Comparison of ENCODE assay signal across 22 cellular contexts in genomic region chr3:14345496-14346150, GRCh38. TPM values are rescaled to one million over a fixed set of nuclear protein-coding genes. Genes with fewer than 3 reads are reported as not detected.
A peak's percentile ranks its signal among the peaks of the same experiment; 100 is the strongest.
DNase-seq lines count a peak whose midpoint lies in the region; ATAC-seq, FAIRE-seq and TF ChIP-seq lines count a peak whose summit lies in the region.
"Had no signal": no experiment of that assay in that cellular context is flagged by ENCODE, and none has a peak within 500 bp of the region (broad histone marks: within the 10 kb centered on the region; RNA-seq: fewer than 3 reads in every experiment).

No MANE protein-coding gene starts in this region.

- no TSS peak for BruUV-seq in HepG2 (replicated peaks; lab: Mats Ljungman, UMichigan)

- intact Hi-C loops in HepG2 (cut with micrococcal nuclease; ENCODE audit: unreplicated experiment) = no loop called here
- intact Hi-C loops in right lobe of liver (cut with DNase I) = no loop called here
- intact Hi-C loops in esophagus squamous epithelium (cut with DNase I) = no loop called here

- H3K9me3 Mint-ChIP-seq in astrocyte (ENCODE audit: unreplicated experiment) = no peaks in the 10 kb centered on the region
- H3K9me3 Mint-ChIP-seq: natural killer cell had no signal

- H4K20me1 ChIP-seq in HepG2 (ENCODE audit: insufficient read depth, low read length) (no peaks in the 10 kb centered on the region), astrocyte (ENCODE audit: insufficient read depth, low read length) (no peaks in the 10 kb centered on the region)
- H4K20me1 ChIP-seq: BLaER1 treated with 17β-estradiol and CSF1 and Interleukin-3, amounts not matched to agents 10 nM and 100 nM had no signal

- H3K27me3 ChIP-seq in HepG2 (ENCODE audit: control insufficient read depth in 1 of 2, insufficient read depth in 2 of 2, low read length in 2 of 2) (peaks cover 3 to 52% of the 10 kb centered on the region in 2 experiments; a peak in 4 of 5 replicates), right lobe of liver (no peaks in the 10 kb centered on the region), astrocyte (ENCODE audit: insufficient read depth, low read length) (peaks cover 4% of the 10 kb centered on the region), gastroesophageal sphincter (no peaks in the 10 kb centered on the region), esophagus squamous epithelium (peaks cover 0 to 66% (median 0%) of the 10 kb centered on the region in 4 donors)
- H3K27me3 ChIP-seq: BLaER1 treated with 17β-estradiol and CSF1 and Interleukin-3, amounts not matched to agents 10 nM and 100 nM; transverse colon had no signal

- H3K36me3 ChIP-seq in HepG2 (replicated peaks in 1 of 2; ENCODE audit: control insufficient read depth in 1 of 2, insufficient read depth in 2 of 2, low read length in 2 of 2) (no peaks in the 10 kb centered on the region), right lobe of liver (no peaks in the 10 kb centered on the region), astrocyte (ENCODE audit: insufficient read depth, low read length) (no peaks in the 10 kb centered on the region), gastroesophageal sphincter (no peaks in the 10 kb centered on the region), esophagus squamous epithelium (no peaks in the 10 kb centered on the region)
- H3K36me3 ChIP-seq: BLaER1 treated with 17β-estradiol and CSF1 and Interleukin-3, amounts not matched to agents 10 nM and 100 nM; lower lobe of right lung; transverse colon had no signal

- no peak overlapping the region for H3K4me3 Mint-ChIP-seq in astrocyte (ENCODE audit: unreplicated experiment)
- H3K4me3 Mint-ChIP-seq: natural killer cell had no signal

- H3K4me3 ChIP-seq in HepG2 (replicated peaks in 1 of 3; ENCODE audit: insufficient read depth in 1 of 3, low read depth in 2 of 3, low read length in 3 of 3) = no peak overlapping the region
- H3K4me3 ChIP-seq in right lobe of liver = no peak overlapping the region
- H3K4me3 ChIP-seq in astrocyte (ENCODE audit: insufficient read depth, low read depth, low read length) = no peak overlapping the region
- H3K4me3 ChIP-seq in gastroesophageal sphincter = no peak overlapping the region
- H3K4me3 ChIP-seq in esophagus squamous epithelium = no peak overlapping the region
- H3K4me3 ChIP-seq: BLaER1 treated with 17β-estradiol and CSF1 and Interleukin-3, amounts not matched to agents 10 nM and 100 nM; lower lobe of right lung; transverse colon had no signal

- in situ Hi-C loops in HepG2 (cut with HindIII; ENCODE audit: extremely low pct_ligation_motif_present, low pct_unique_long_range_greater_than_20kb) = no loop called here

- DNase-seq in HepG2 (ENCODE audit: low spot score) = no peak
- no peak for DNase-seq in right lobe of liver
- DNase-seq in astrocyte (ENCODE audit: low read depth) = peak; percentile 18
- DNase-seq in islet precursor cell = peak; percentile 89
- DNase-seq in NOMO-1 treated with dmso at 0.1 percent for 144 hours (lab: John Stamatoyannopoulos, UW; ENCODE audit: unreplicated experiment) = no peak
- no peak for DNase-seq in esophagus squamous epithelium (lab: John Stamatoyannopoulos, UW)
- DNase-seq: activated CD4-positive, CD25-positive, alpha-beta regulatory T cell; cortex of kidney; DMS153; H7; Karpas-422; lower lobe of right lung; natural killer cell; NCI-H1105 treated with DMSO at 0.1 percent for 48 hours; NCI-H2171; NCI-H774; stimulated activated naive CD4-positive, alpha-beta T cell treated with Interleukin-2 at 50 U/mL for 16 hours; transverse colon had no signal

- H3K4me1 Mint-ChIP-seq in astrocyte (ENCODE audit: low read depth, unreplicated experiment) = peaks cover 23% of the 10 kb centered on the region
- H3K4me1 Mint-ChIP-seq: natural killer cell had no signal

- WGBS in HepG2 (ENCODE audit: low lambda C conversion rate) = 6% methylated on average over 5 of the region's 7 CpGs
- WGBS in right lobe of liver (ENCODE audit: insufficient coverage, low coverage, low lambda C conversion rate, missing lambda C conversion rate) = no CpG with 5 or more reads among the region's 7 CpGs
- 86% methylated on average over 3 of the region's 7 CpGs; no CpG with 5 or more reads in 1 of the 2 donors for WGBS in gastroesophageal sphincter (ENCODE audit: low coverage in 1 of 2), 2 donors
- 54 to 60% methylated on average over 3 to 6 of the region's 7 CpGs for WGBS in esophagus squamous epithelium, 2 donors

- H3K27ac ChIP-seq in HepG2 (ENCODE audit: extremely low read length, insufficient read depth, low read length) = no peak overlapping the region
- H3K27ac ChIP-seq in right lobe of liver = no peak overlapping the region
- H3K27ac ChIP-seq in astrocyte (ENCODE audit: low read depth, low read length) = no peak overlapping the region
- H3K27ac ChIP-seq in gastroesophageal sphincter = no peak overlapping the region
- H3K27ac ChIP-seq in esophagus squamous epithelium = no peak overlapping the region
- H3K27ac ChIP-seq: BLaER1 treated with 17β-estradiol and CSF1 and Interleukin-3, amounts not matched to agents 10 nM and 100 nM; lower lobe of right lung; transverse colon had no signal

- no peaks in the 10 kb centered on the region for H3K79me2 ChIP-seq in HepG2 (ENCODE audit: insufficient read depth, low read length)
- H3K79me2 ChIP-seq in astrocyte (ENCODE audit: insufficient read depth, low read length) = no peaks in the 10 kb centered on the region

- no peak overlapping the region for H3K4me2 ChIP-seq in HepG2 (ENCODE audit: low read depth, low read length)
- H3K4me2 ChIP-seq in astrocyte (ENCODE audit: low read length) = peak overlapping the region; percentile 21
- H3K4me2 ChIP-seq: BLaER1 treated with 17β-estradiol and CSF1 and Interleukin-3, amounts not matched to agents 10 nM and 100 nM had no signal

- H3K9me3 ChIP-seq in HepG2 (ENCODE audit: low read length) = no peaks in the 10 kb centered on the region
- H3K9me3 ChIP-seq in right lobe of liver = no peaks in the 10 kb centered on the region
- no peaks in the 10 kb centered on the region for H3K9me3 ChIP-seq in astrocyte (ENCODE audit: insufficient read depth, low read depth, low read length)
- no peaks in the 10 kb centered on the region for H3K9me3 ChIP-seq in gastroesophageal sphincter
- H3K9me3 ChIP-seq in esophagus squamous epithelium = no peaks in the 10 kb centered on the region
- H3K9me3 ChIP-seq: BLaER1 treated with 17β-estradiol and CSF1 and Interleukin-3, amounts not matched to agents 10 nM and 100 nM; lower lobe of right lung; transverse colon had no signal

- ATAC-seq in HepG2 = peak; percentile 27; the same call in 2 of the 3 replicates
- ATAC-seq in right lobe of liver = no peak
- ATAC-seq in gastroesophageal sphincter = no peak
- ATAC-seq in HG03139 (IDR thresholded peaks at IDR 0.05; ENCODE audit: unreplicated experiment) = no peak
- ATAC-seq: lower lobe of right lung, natural killer cell had no signal

- POLR2A ChIA-PET in HepG2 (lab: Yijun Ruan, JAX) = no interaction called here

- H3K4me1 ChIP-seq in HepG2 (ENCODE audit: insufficient read depth, low read length) (no peaks in the 10 kb centered on the region), right lobe of liver (no peaks in the 10 kb centered on the region), astrocyte (ENCODE audit: insufficient read depth, low read length) (peaks cover 11% of the 10 kb centered on the region), gastroesophageal sphincter (no peaks in the 10 kb centered on the region), esophagus squamous epithelium (no peaks in the 10 kb centered on the region)
- H3K4me1 ChIP-seq: BLaER1 treated with 17β-estradiol and CSF1 and Interleukin-3, amounts not matched to agents 10 nM and 100 nM; lower lobe of right lung; transverse colon had no signal

- H3K27me3 Mint-ChIP-seq in astrocyte (ENCODE audit: low read depth, unreplicated experiment) = peaks cover 26% of the 10 kb centered on the region

- TF ChIP-seq CTCF in HepG2 (CRISPR knock-in tag; IDR thresholded peaks at IDR 0.05) (no peak), right lobe of liver (IDR thresholded peaks at IDR 0.05) (no peak), astrocyte (IDR thresholded peaks at IDR 0.05; ENCODE audit: insufficient read depth, low read depth, low read length) (no peak), gastroesophageal sphincter (IDR thresholded peaks at IDR 0.05) (no peak), esophagus squamous epithelium (IDR thresholded peaks at IDR 0.05) (no peak)

- TF ChIP-seq POLR2A in HepG2 (IDR thresholded peaks at IDR 0.05; ENCODE audit: insufficient read depth in 1 of 2, low read depth in 2 of 2, low read length in 2 of 2) (no peak), right lobe of liver (IDR thresholded peaks at IDR 0.05) (no peak), gastroesophageal sphincter (IDR thresholded peaks at IDR 0.05) (no peak), esophagus squamous epithelium (IDR thresholded peaks at IDR 0.05) (no peak)

- FAIRE-seq in HepG2 (lab: Jason Lieb, UNC) = no peak
- FAIRE-seq in astrocyte (lab: Jason Lieb, UNC) = no peak
- FAIRE-seq: A204.1 had no signal

- TF ChIP-seq RAD21 in HepG2 (CRISPR knock-in tag; IDR thresholded peaks at IDR 0.05) = no peak

- no peaks in the 10 kb centered on the region for H3K36me3 Mint-ChIP-seq in astrocyte (ENCODE audit: low read depth, unreplicated experiment)
- H3K36me3 Mint-ChIP-seq: natural killer cell had no signal

- H2AFZ ChIP-seq in HepG2 (ENCODE audit: low read length) (no peak overlapping the region), astrocyte (ENCODE audit: low read depth, low read length) (no peak overlapping the region)

- no peak overlapping the region for H3K27ac Mint-ChIP-seq in astrocyte (ENCODE audit: unreplicated experiment)
- H3K27ac Mint-ChIP-seq: natural killer cell had no signal

- TF ChIP-seq EP300 in HepG2 (IDR thresholded peaks at IDR 0.05; ENCODE audit: low read depth in 2 of 2, low read length in 2 of 2) (no peak), HepG2 (CRISPR knock-in tag; IDR thresholded peaks at IDR 0.05; ENCODE audit: borderline replicate concordance) (no peak), gastroesophageal sphincter (IDR thresholded peaks at IDR 0.05) (no peak)

- CTCF ChIA-PET in HepG2 (lab: Yijun Ruan, JAX; ENCODE audit: low intra/inter-chr PET ratio, low total read pairs) = no interaction called here

- H3K9ac ChIP-seq in HepG2 (ENCODE audit: insufficient read depth, low read depth, low read length) (no peak overlapping the region), astrocyte (ENCODE audit: low read length) (no peak overlapping the region)
- H3K9ac ChIP-seq: BLaER1 treated with 17β-estradiol and CSF1 and Interleukin-3, amounts not matched to agents 10 nM and 100 nM had no signal

RNA-seq across cellular contexts. Expression of gene SLC6A6, which starts 56.8 kb away (rescaled TPM):
- total RNA-seq in HepG2 (2016; rRNA removed; fragmentation: Illumina TruSeq; extraction: Trizol) (10.7 and 20.7 TPM in 2 replicates), right lobe of liver (1 to 10 TPM; 1.5 to 8.2 (median 4.1) TPM), astrocyte (18.6 and 24.2 TPM in 2 replicates), gastroesophageal sphincter (10 to 100 TPM; 15.4 to 37.6 (median 20.9) TPM), esophagus squamous epithelium (10 to 100 TPM; 14.4 to 35.7 (median 17.0) TPM)
- total RNA-seq in HepG2 (2016; cell fraction: cytosol; rRNA removed; fragmentation: Illumina TruSeq; extraction: Trizol; ENCODE audit: low read depth) = 8.8 and 11.0 TPM in 2 replicates
- total RNA-seq in HepG2 (2016; cell fraction: insoluble cytoplasmic fraction; rRNA removed; fragmentation: Illumina TruSeq; extraction: Trizol) = 8.8 and 20.3 TPM in 2 replicates
- 5.1 and 5.2 TPM in 2 replicates for total RNA-seq in HepG2 (2016; cell fraction: membrane; rRNA removed; fragmentation: Illumina TruSeq; extraction: Trizol)
- total RNA-seq in HepG2 (2016; cell fraction: nucleus; rRNA removed; fragmentation: Illumina TruSeq; extraction: Trizol) = 25.9 and 32.4 TPM in 2 replicates
- polyA plus RNA-seq in HepG2 (2011; rRNA removed) = 14.1 and 15.4 TPM in 2 replicates
- polyA plus RNA-seq in HepG2 (2011; cell fraction: cytosol; rRNA removed) = 8.6 and 9.7 TPM in 2 replicates
- 33.2 and 41.8 TPM in 2 replicates for polyA plus RNA-seq in HepG2 (2011; cell fraction: nucleus; rRNA removed)
- polyA plus RNA-seq in HepG2 (2012) = 10.9 and 13.7 TPM in 2 replicates
- 0.76 and 1.2 TPM in 2 replicates for polyA plus RNA-seq in HepG2 (2016; cell fraction: cytosol; fragmentation: Illumina TruSeq; extraction: Trizol; ENCODE audit: low read depth)
- 5.9 and 6.8 TPM in 2 replicates for polyA plus RNA-seq in HepG2 (2016; cell fraction: insoluble cytoplasmic fraction; fragmentation: Illumina TruSeq; extraction: Trizol; ENCODE audit: low read depth)
- polyA plus RNA-seq in HepG2 (2016; cell fraction: membrane; fragmentation: Illumina TruSeq; extraction: Trizol; ENCODE audit: low read depth) = 1.5 and 1.7 TPM in 2 replicates
- 35.4 and 36.8 TPM in 2 replicates for polyA plus RNA-seq in HepG2 (2016; cell fraction: nucleus; fragmentation: Illumina TruSeq; extraction: Trizol; ENCODE audit: insufficient read depth, low read depth)
- polyA minus RNA-seq in HepG2 (2011; rRNA and poly(A)+ RNA removed; ENCODE audit: low replicate concordance) = 52.1 and 83.7 TPM in 2 replicates
- polyA minus RNA-seq in HepG2 (2011; cell fraction: cytosol; rRNA and poly(A)+ RNA removed) = 14.3 and 18.8 TPM in 2 replicates
- polyA minus RNA-seq in HepG2 (2011; cell fraction: nucleus; rRNA and poly(A)+ RNA removed) = 28.2 and 33.0 TPM in 2 replicates

Comparison
In these comparisons a context has a peak if more than half of its experiments do, and no peak if none do; other contexts are left out.
1. DNase-seq: peak in astrocyte (single experiment) and islet precursor cell (single experiment); none in HepG2 (single experiment), right lobe of liver (0 of 3), NOMO-1 treated with dmso at 0.1 percent for 144 hours (single experiment) and esophagus squamous epithelium (single experiment).